In the genomic region with DNA sequence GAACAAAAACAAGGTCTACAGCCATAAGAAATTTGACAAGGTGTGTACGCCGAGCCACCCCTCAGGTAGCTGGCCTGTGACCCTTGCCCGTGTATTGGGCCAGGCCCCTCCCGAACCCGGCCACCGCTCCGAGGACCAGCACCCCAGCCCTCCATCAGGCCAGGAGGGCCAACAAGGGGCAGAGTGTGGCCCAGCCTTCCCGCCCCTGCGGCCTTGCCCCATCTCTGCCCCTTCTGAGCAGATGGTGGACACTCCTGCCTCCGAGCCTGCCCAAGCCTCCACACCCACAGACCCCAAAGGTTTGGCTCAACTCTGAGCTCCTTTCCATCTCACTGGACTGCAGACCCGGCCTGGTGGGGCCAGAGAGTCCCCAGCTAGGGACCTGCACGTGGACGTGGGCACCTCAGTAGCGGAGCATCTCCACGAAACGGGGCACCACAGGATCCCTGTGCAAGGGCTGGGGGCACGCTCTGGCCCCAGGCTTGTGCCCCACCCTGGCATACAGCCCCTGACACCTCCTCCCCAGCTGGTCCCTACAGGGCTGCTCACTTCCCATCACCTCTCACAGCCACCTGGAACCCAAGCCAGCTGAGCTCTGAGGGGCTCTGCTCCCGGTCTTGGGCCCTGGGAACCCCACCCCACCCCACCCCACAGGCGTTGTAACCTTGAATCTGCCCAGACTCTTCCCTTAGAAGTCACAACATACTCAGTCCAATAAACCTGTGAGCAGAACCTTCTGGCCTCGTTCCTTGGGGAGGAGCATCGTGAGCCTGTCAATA, we compare ENCODE assay signal across 1 cellular context.
TF ChIP-seq lines count a peak whose summit lies in the region.

No MANE protein-coding gene starts in this region.

TF ChIP-seq in IMR-90, 13 proteins besides CTCF, POLR2A, EP300 and RAD21 (continued from another document):
- TF ChIP-seq, protein P1, sequence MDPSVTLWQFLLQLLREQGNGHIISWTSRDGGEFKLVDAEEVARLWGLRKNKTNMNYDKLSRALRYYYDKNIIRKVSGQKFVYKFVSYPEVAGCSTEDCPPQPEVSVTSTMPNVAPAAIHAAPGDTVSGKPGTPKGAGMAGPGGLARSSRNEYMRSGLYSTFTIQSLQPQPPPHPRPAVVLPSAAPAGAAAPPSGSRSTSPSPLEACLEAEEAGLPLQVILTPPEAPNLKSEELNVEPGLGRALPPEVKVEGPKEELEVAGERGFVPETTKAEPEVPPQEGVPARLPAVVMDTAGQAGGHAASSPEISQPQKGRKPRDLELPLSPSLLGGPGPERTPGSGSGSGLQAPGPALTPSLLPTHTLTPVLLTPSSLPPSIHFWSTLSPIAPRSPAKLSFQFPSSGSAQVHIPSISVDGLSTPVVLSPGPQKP (IDR thresholded peaks at IDR 0.05; ENCODE audit: borderline replicate concordance, low read depth, low read length), result no peak
- TF ChIP-seq MXI1 (IDR thresholded peaks at IDR 0.05; ENCODE audit: borderline replicate concordance, low read depth, low read length) (no peak), MAFK (IDR thresholded peaks at IDR 0.05; ENCODE audit: low read depth, low read length) (no peak), RCOR1 (IDR thresholded peaks at IDR 0.05; ENCODE audit: insufficient replicate concordance, low read length) (no peak), CEBPB (IDR thresholded peaks at IDR 0.05; ENCODE audit: low read depth, low read length) (no peak), SMC3 (IDR thresholded peaks at IDR 0.05; ENCODE audit: low read depth, low read length) (no peak), CHD1 (IDR thresholded peaks at IDR 0.05; ENCODE audit: low read depth, low read length) (no peak), BHLHE40 (IDR thresholded peaks at IDR 0.05; ENCODE audit: low read depth, low read length) (no peak), RFX5 (IDR thresholded peaks at IDR 0.05; ENCODE audit: low read depth, low read length) (no peak), MAZ (IDR thresholded peaks at IDR 0.05; ENCODE audit: borderline replicate concordance, low read depth, low read length) (no peak), FOS (IDR thresholded peaks at IDR 0.05; ENCODE audit: low read depth, low read length) (no peak)
